In genomic region chr10:22245567-22245966, GRCh38 we compare ENCODE assay signal across 19 cellular contexts. TPM values are rescaled to one million over a fixed set of nuclear protein-coding genes. Genes with fewer than 3 reads are reported as not detected.
A peak's percentile ranks its signal among the peaks of the same experiment; 100 is the strongest.
DNase-seq lines count a peak whose midpoint lies in the region; ATAC-seq, FAIRE-seq and TF ChIP-seq lines count a peak whose summit lies in the region.
"Had no signal": no experiment of that assay in that cellular context is flagged by ENCODE, and none has a peak within 500 bp of the region (broad histone marks: within the 10 kb centered on the region; RNA-seq: fewer than 3 reads in every experiment).

No MANE protein-coding gene starts in this region.

- H3K9ac ChIP-seq in K562 (ENCODE audit: insufficient read depth in 1 of 2, low read depth in 2 of 2, low read length in 2 of 2), result no peak overlapping the region

- no peaks in the 10 kb centered on the region for H3K9me3 Mint-ChIP-seq in activated CD4-positive, alpha-beta memory T cell treated with anti-CD3 and anti-CD28 coated beads for 36 hours
- H3K9me3 Mint-ChIP-seq in activated CD4-positive, alpha-beta memory T cell treated with anti-CD3 and anti-CD28 coated beads, Interleukin-2, amount 10 ng/mL, durations not matched to agents 7 days and 5 days, result no peaks in the 10 kb centered on the region
- H3K9me3 Mint-ChIP-seq in mesothelial cell of epicardium, result peaks cover 4% of the 10 kb centered on the region

- H4K20me1 ChIP-seq in K562 (replicated peaks; ENCODE audit: control insufficient read depth, insufficient read depth, low read length), result no peaks in the 10 kb centered on the region

- in situ Hi-C loops in K562 (cut with MboI), result no loop called here

- H3K9me3 ChIP-seq in K562 (replicated peaks; ENCODE audit: control insufficient read depth, insufficient read depth, low read depth, low read length), result no peaks in the 10 kb centered on the region
- H3K9me3 ChIP-seq in WERI-Rb-1 (ENCODE audit: severe bottlenecking), result no peaks in the 10 kb centered on the region
- H3K9me3 ChIP-seq: pancreas, Peyer's patch, uterus had no signal

- no peak for FAIRE-seq in K562 (lab: Jason Lieb, UNC)
- FAIRE-seq: GM12878, HTR-8/SVneo, pancreas had no signal

- no TSS peak for BruUV-seq in K562 (replicated peaks; lab: Mats Ljungman, UMichigan)

- H2AFZ ChIP-seq in K562 (ENCODE audit: low read depth, low read length), result peak overlapping the region; percentile 46

- TF ChIP-seq EP300 in K562 (IDR thresholded peaks at IDR 0.05; ENCODE audit: low read length), result no peak

- TF ChIP-seq RAD21 in K562 (CRISPR knock-in tag; conservative IDR thresholded peaks at IDR 0.05 in 1 of 2, IDR thresholded peaks at IDR 0.05 in 1 of 2), result no peak

- no peak for TF ChIP-seq POLR2A in K562 (conservative IDR thresholded peaks at IDR 0.05)

- no peak overlapping the region for H3K27ac ChIP-seq in K562 (ENCODE audit: extremely low read depth, low read depth, low read length)
- no peak overlapping the region for H3K27ac ChIP-seq in WERI-Rb-1
- H3K27ac ChIP-seq: pancreas, Peyer's patch had no signal

- H3K36me3 Mint-ChIP-seq in activated CD4-positive, alpha-beta memory T cell treated with anti-CD3 and anti-CD28 coated beads for 36 hours, result peaks cover 3% of the 10 kb centered on the region
- H3K36me3 Mint-ChIP-seq in activated CD4-positive, alpha-beta memory T cell treated with anti-CD3 and anti-CD28 coated beads, Interleukin-2, amount 10 ng/mL, durations not matched to agents 7 days and 5 days (ENCODE audit: low read depth), result peaks cover 5% of the 10 kb centered on the region
- no peaks in the 10 kb centered on the region for H3K36me3 Mint-ChIP-seq in mesothelial cell of epicardium

- peaks cover 47% of the 10 kb centered on the region for H3K4me1 Mint-ChIP-seq in activated CD4-positive, alpha-beta memory T cell treated with anti-CD3 and anti-CD28 coated beads for 36 hours (ENCODE audit: low read depth)
- H3K4me1 Mint-ChIP-seq in activated CD4-positive, alpha-beta memory T cell treated with anti-CD3 and anti-CD28 coated beads, Interleukin-2, amount 10 ng/mL, durations not matched to agents 7 days and 5 days, result peaks cover 33% of the 10 kb centered on the region
- H3K4me1 Mint-ChIP-seq in mesothelial cell of epicardium, result peaks cover 8% of the 10 kb centered on the region

- no peaks in the 10 kb centered on the region for H3K36me3 ChIP-seq in K562 (ENCODE audit: control insufficient read depth, insufficient read depth, low read length)
- H3K36me3 ChIP-seq in WERI-Rb-1, result no peaks in the 10 kb centered on the region
- H3K36me3 ChIP-seq: brain microvascular endothelial cell, pancreas, Peyer's patch, uterus had no signal

- DNase-seq in activated CD4-positive, alpha-beta memory T cell treated with anti-CD3 and anti-CD28 coated beads for 36 hours, result no peak
- DNase-seq in activated CD4-positive, alpha-beta memory T cell treated with anti-CD3 and anti-CD28 coated beads, Interleukin-2, amount 10 ng/mL, durations not matched to agents 7 days and 5 days, result no peak
- peak; percentile 4 for DNase-seq in LoVo (ENCODE audit: low spot score)
- DNase-seq in K562 (ENCODE audit: extremely low read depth in 1 of 4, low spot score in 3 of 4), result no peak
- no peak for DNase-seq in mesothelial cell of epicardium (ENCODE audit: low spot score in 2 of 2, unreplicated experiment in 2 of 2)
- DNase-seq in DMS 273 treated with DMSO at 0.1 percent for 48 hours (lab: John Stamatoyannopoulos, UW), result no peak
- no peak for DNase-seq in WERI-Rb-1
- DNase-seq in DMS79 treated with DMSO at 0.1 percent for 48 hours (lab: John Stamatoyannopoulos, UW), result no peak
- DNase-seq: activated T-cell treated with anti-CD3 and anti-CD28 coated beads for 4 hours, brain microvascular endothelial cell, DMS153, NCI-H1048, pancreas, Peyer's patch, uterus had no signal

- intact Hi-C loops in activated CD4-positive, alpha-beta memory T cell treated with anti-CD3 and anti-CD28 coated beads for 36 hours (cut with micrococcal nuclease), result loop anchor here (5.0 to 10.0 kb wide), 3 partner anchors 223 to 467 kb away; partner anchors contain the start of gene PIP4K2A
- intact Hi-C loops in K562 (cut with micrococcal nuclease), result no loop called here

- H3K4me1 ChIP-seq in K562 (replicated peaks in 1 of 2; ENCODE audit: control insufficient read depth in 2 of 2, insufficient read depth in 2 of 2, low read length in 2 of 2), result peaks cover 0 to 11% of the 10 kb centered on the region in 2 experiments; a peak in 3 of 5 replicates
- H3K4me1 ChIP-seq: pancreas, Peyer's patch, uterus had no signal

- peaks cover 2% of the 10 kb centered on the region for H3K27me3 Mint-ChIP-seq in activated CD4-positive, alpha-beta memory T cell treated with anti-CD3 and anti-CD28 coated beads for 36 hours
- H3K27me3 Mint-ChIP-seq in activated CD4-positive, alpha-beta memory T cell treated with anti-CD3 and anti-CD28 coated beads, Interleukin-2, amount 10 ng/mL, durations not matched to agents 7 days and 5 days, result peaks cover 8% of the 10 kb centered on the region
- H3K27me3 Mint-ChIP-seq in mesothelial cell of epicardium (ENCODE audit: low read depth), result peaks cover 2% of the 10 kb centered on the region

- no peak overlapping the region for H3K4me3 Mint-ChIP-seq in activated CD4-positive, alpha-beta memory T cell treated with anti-CD3 and anti-CD28 coated beads for 36 hours
- no peak overlapping the region for H3K4me3 Mint-ChIP-seq in activated CD4-positive, alpha-beta memory T cell treated with anti-CD3 and anti-CD28 coated beads, Interleukin-2, amount 10 ng/mL, durations not matched to agents 7 days and 5 days
- no peak overlapping the region for H3K4me3 Mint-ChIP-seq in mesothelial cell of epicardium

- CTCF ChIA-PET in activated CD4-positive, alpha-beta memory T cell treated with anti-CD3 and anti-CD28 coated beads for 36 hours (lab: Charles Lee), result interaction anchor here (3.2 kb wide), 1 partner anchor 16 kb away, joined by 20 read pairs; no protein-coding TSS in a partner anchor
- CTCF ChIA-PET in activated CD4-positive, alpha-beta memory T cell treated with anti-CD3 and anti-CD28 coated beads, Interleukin-2, amount 10 ng/mL, durations not matched to agents 7 days and 5 days (lab: Charles Lee), result interaction anchor here (0.8 to 2.0 kb wide), 3 partner anchors 9 to 95 kb away, joined by 3 to 5 read pairs (median 4); no protein-coding TSS in a partner anchor
- CTCF ChIA-PET in K562 (lab: Yijun Ruan, JAX; ENCODE audit: low intra/inter-chr PET ratio), result no interaction called here

- POLR2A ChIA-PET in activated CD4-positive, alpha-beta memory T cell treated with anti-CD3 and anti-CD28 coated beads for 36 hours (lab: Charles Lee), result no interaction called here
- POLR2A ChIA-PET in activated CD4-positive, alpha-beta memory T cell treated with anti-CD3 and anti-CD28 coated beads, Interleukin-2, amount 10 ng/mL, durations not matched to agents 7 days and 5 days (lab: Charles Lee), result interaction anchor here (1.1 to 1.8 kb wide), 3 partner anchors 14 to 95 kb away, joined by 3 to 5 read pairs (median 3); no protein-coding TSS in a partner anchor
- POLR2A ChIA-PET in K562 (lab: Yijun Ruan, JAX), result interaction anchor here (1.1 kb wide), 1 partner anchor 9 kb away, joined by 6 read pairs; no protein-coding TSS in a partner anchor

- no peak overlapping the region for H3K4me2 ChIP-seq in K562 (ENCODE audit: insufficient read depth, low read length)

- TF ChIP-seq CTCF in K562 (IDR thresholded peaks at IDR 0.05 in 2 of 3, conservative IDR thresholded peaks at IDR 0.05 in 1 of 3; ENCODE audit: insufficient read depth in 2 of 3, low read depth in 1 of 3, low read length in 3 of 3) (no peak), mesothelial cell of epicardium (IDR thresholded peaks at IDR 0.05; ENCODE audit: unreplicated experiment) (no peak), WERI-Rb-1 (IDR thresholded peaks at IDR 0.05; ENCODE audit: low read depth, low read length) (no peak)

- WGBS in K562 (ENCODE audit: insufficient coverage, low coverage, missing lambda C conversion rate), result 0% methylated on average over 1 of the region's 2 CpGs

- H3K9me1 ChIP-seq in K562 (ENCODE audit: control insufficient read depth, insufficient read depth, low read length), result no peaks in the 10 kb centered on the region

- peak overlapping the region; percentile 45 for H3K27ac Mint-ChIP-seq in activated CD4-positive, alpha-beta memory T cell treated with anti-CD3 and anti-CD28 coated beads for 36 hours
- H3K27ac Mint-ChIP-seq in activated CD4-positive, alpha-beta memory T cell treated with anti-CD3 and anti-CD28 coated beads, Interleukin-2, amount 10 ng/mL, durations not matched to agents 7 days and 5 days, result no peak overlapping the region
- H3K27ac Mint-ChIP-seq in mesothelial cell of epicardium, result peak overlapping the region; percentile 21

- no peak for ATAC-seq in K562
- ATAC-seq: GM12878, pancreas had no signal

- H3K27me3 ChIP-seq in K562 (ENCODE audit: control insufficient read depth in 2 of 2, insufficient read depth in 2 of 2, low read length in 2 of 2) (no peaks in the 10 kb centered on the region), WERI-Rb-1 (ENCODE audit: insufficient read depth, low read depth, severe bottlenecking) (no peaks in the 10 kb centered on the region)
- H3K27me3 ChIP-seq: brain microvascular endothelial cell, Peyer's patch, uterus had no signal

- H3K4me3 ChIP-seq in K562, result no peak overlapping the region
- H3K4me3 ChIP-seq in WERI-Rb-1 (ENCODE audit: low read depth, low read length), result no peak overlapping the region
- H3K4me3 ChIP-seq: GM12878, pancreas, Peyer's patch, uterus had no signal

- no peaks in the 10 kb centered on the region for H3K79me2 ChIP-seq in K562 (ENCODE audit: control insufficient read depth, insufficient read depth, low read length)

RNA-seq across cellular contexts. Expression of gene EBLN1, which starts 27.8 kb away (rescaled TPM):
- total RNA-seq in activated CD4-positive, alpha-beta memory T cell treated with anti-CD3 and anti-CD28 coated beads for 36 hours, result not detected
- not detected for total RNA-seq in activated CD4-positive, alpha-beta memory T cell treated with anti-CD3 and anti-CD28 coated beads, Interleukin-2, amount 10 ng/mL, durations not matched to agents 7 days and 5 days
- total RNA-seq in K562 (2011; cell fraction: chromatin; rRNA removed; ENCODE audit: low replicate concordance), result 0.76 and 3.1 TPM in 2 replicates
- total RNA-seq in K562 (2011; cell fraction: nucleolus; rRNA removed), result 0.67 and 1.1 TPM in 2 replicates
- total RNA-seq in K562 (2011; cell fraction: nucleoplasm; rRNA removed), result 0.73 TPM in 1 of 2 replicates, not detected in the other
- total RNA-seq in K562 (2014; rRNA removed) (0.32 and 0.61 TPM in 2 replicates), K562 (2014; rRNA removed; fragmentation: Illumina TruSeq; extraction: Trizol) (0.80 and 0.99 TPM in 2 replicates), K562 (2015; rRNA removed; fragmentation: Illumina TruSeq; extraction: Trizol) (0.30 and 0.40 TPM in 2 replicates), K562 (2021) (0.95 and 1.1 TPM in 2 replicates), mesothelial cell of epicardium (not detected in 3 replicates)
- polyA plus RNA-seq in K562 (2011; rRNA removed) (0.06 TPM in 1 of 2 replicates, not detected in the other), K562 (2014; fragmentation: Illumina TruSeq; extraction: Trizol) (1.00 and 1.5 TPM in 2 replicates), K562 (2014; fragmentation: Nextera tagmentation; extraction: Ambion mirVana) (1 to 10 TPM; 2.5 to 3.1 TPM), K562 (2014; rRNA removed) (0.50 and 1.1 TPM in 2 replicates)
- 0.09 TPM in 1 of 2 replicates, not detected in the other for polyA plus RNA-seq in K562 (2011; cell fraction: cytosol; rRNA removed)
- polyA plus RNA-seq in K562 (2011; cell fraction: nucleus; rRNA removed), result not detected in 2 replicates
- 0.40 and 0.76 TPM in 2 replicates for polyA plus RNA-seq in K562 (2012)
- not detected in 2 replicates for polyA minus RNA-seq in K562 (2011; rRNA and poly(A)+ RNA removed)
- polyA minus RNA-seq in K562 (2011; cell fraction: cytosol; rRNA and poly(A)+ RNA removed), result not detected in 2 replicates
- polyA minus RNA-seq in K562 (2011; cell fraction: nucleus; rRNA and poly(A)+ RNA removed), result not detected in 2 replicates
- total RNA-seq: A673, GM12878, mononuclear cell, pancreas, Peyer's patch had no signal
- polyA plus RNA-seq: GM12878, pancreas had no signal
